In the genomic region with DNA sequence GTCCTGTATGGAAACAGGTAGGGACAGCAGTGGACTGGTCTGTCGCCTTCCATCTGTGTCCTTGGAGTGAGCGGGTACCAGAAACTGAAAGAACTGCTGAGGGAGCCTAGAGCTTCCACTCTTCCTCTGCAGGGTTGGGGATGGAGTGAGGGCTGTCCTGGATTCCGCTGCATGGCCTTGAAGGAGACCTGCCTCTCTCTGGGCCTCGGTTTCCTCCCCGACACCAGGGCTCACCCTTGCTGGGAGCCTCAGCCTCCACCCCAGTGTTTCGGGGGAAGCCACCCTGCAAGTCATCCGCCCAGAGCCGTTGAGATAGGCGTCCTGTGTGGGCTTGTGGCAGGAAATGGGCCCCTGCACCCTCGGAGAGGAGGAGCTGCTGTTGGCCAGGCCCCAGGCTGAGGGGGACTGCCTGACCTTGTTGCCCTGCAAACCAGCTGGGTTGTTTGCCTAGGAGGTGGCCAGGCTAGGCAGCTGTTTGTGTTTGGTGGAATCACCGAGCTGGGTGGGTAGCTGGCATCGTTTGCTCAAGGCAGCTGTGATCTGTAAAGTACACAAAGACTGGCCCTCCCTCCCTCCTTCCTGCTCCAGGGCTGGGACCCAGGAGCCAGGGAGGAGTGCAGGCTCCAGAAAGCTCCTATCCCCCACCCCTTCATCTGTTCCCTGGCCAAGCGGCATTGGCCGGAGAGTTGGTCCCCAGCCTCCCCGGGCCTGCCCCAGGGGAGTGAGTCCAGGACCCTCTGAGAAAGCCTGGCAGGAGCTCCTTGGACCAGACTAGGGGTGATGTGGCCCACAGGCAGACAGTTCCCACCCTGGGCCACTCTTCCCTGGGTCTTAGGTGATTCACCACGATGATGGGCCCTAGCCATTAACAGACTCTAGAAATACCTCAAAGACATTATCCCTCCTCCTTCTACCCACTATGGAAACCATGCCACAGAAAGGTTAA, we compare ENCODE assay signal across 8 cellular contexts. TPM values are rescaled to one million over a fixed set of nuclear protein-coding genes. Genes with fewer than 3 reads are reported as not detected.
DNase-seq lines count a peak whose midpoint lies in the region; ATAC-seq lines count a peak whose summit lies in the region.

No MANE protein-coding gene starts in this region.

- H2BK5ac ChIP-seq in neuronal stem cell (ENCODE audit: low read length): peak overlapping the region; percentile 30

- H3K9me3 ChIP-seq in neuronal stem cell (replicated peaks in 1 of 2; ENCODE audit: control insufficient read depth in 2 of 2, insufficient read depth in 1 of 2, low read depth in 1 of 2, low read length in 2 of 2): no peaks in the 10 kb centered on the region

- no peak overlapping the region for H2BK12ac ChIP-seq in neuronal stem cell (ENCODE audit: low read length)

- peak overlapping the region; percentile 51 for H2AK5ac ChIP-seq in neuronal stem cell (ENCODE audit: low read depth, low read length)

- H3K27ac ChIP-seq in neuronal stem cell (replicated peaks; ENCODE audit: low read length): no peak overlapping the region

- H3K36me3 ChIP-seq in neuronal stem cell (replicated peaks in 1 of 2; ENCODE audit: control insufficient read depth in 2 of 2, insufficient read depth in 2 of 2, low read length in 2 of 2): no peaks in the 10 kb centered on the region

- ATAC-seq in GM18873 (IDR thresholded peaks at IDR 0.05; ENCODE audit: low FRiP score, unreplicated experiment) (peak; percentile 34), HG03432 (IDR thresholded peaks at IDR 0.05; ENCODE audit: unreplicated experiment) (peak; percentile 55), HG02938 (IDR thresholded peaks at IDR 0.05; ENCODE audit: unreplicated experiment) (no peak)

- no peak overlapping the region for H3K4me2 ChIP-seq in neuronal stem cell (ENCODE audit: insufficient read depth, low read length, poor library complexity, severe bottlenecking)

- peaks cover 0 to 60% (median 46%) of the 10 kb centered on the region in 3 experiments for H3K27me3 ChIP-seq in neuronal stem cell (ENCODE audit: control insufficient read depth in 3 of 3, insufficient read depth in 3 of 3, low read depth in 1 of 3, low read length in 3 of 3)

- peak overlapping the region; percentile 86 for H3K14ac ChIP-seq in neuronal stem cell (ENCODE audit: low read length)

- peak overlapping the region; percentile 76 for H2AFZ ChIP-seq in neuronal stem cell (ENCODE audit: low read length)

- H3K79me1 ChIP-seq in neuronal stem cell (ENCODE audit: low read depth, low read length): no peaks in the 10 kb centered on the region

- no peak overlapping the region for H3K4ac ChIP-seq in neuronal stem cell (ENCODE audit: low read length)

- peak overlapping the region; percentile 12 for H3K23ac ChIP-seq in neuronal stem cell (ENCODE audit: low read depth, low read length, poor library complexity)

- no peak overlapping the region for H4K8ac ChIP-seq in neuronal stem cell (ENCODE audit: low read depth, low read length)

- DNase-seq in T1000 (lab: John Stamatoyannopoulos, UW) (peak; percentile 97), neuronal stem cell (ENCODE audit: low spot score) (no peak), medulla oblongata (ENCODE audit: extremely low spot score) (no peak), NCI-H446 (lab: John Stamatoyannopoulos, UW) (no peak)
- DNase-seq in central memory CD4-positive, alpha-beta T cell: peak; percentile 79

- H2BK120ac ChIP-seq in neuronal stem cell (ENCODE audit: low read depth, low read length): no peak overlapping the region

- peaks cover 8 to 16% of the 10 kb centered on the region in 2 donors for H3K4me1 ChIP-seq in neuronal stem cell (ENCODE audit: control insufficient read depth in 2 of 2, insufficient read depth in 1 of 2, low read depth in 1 of 2, low read length in 2 of 2)

- H3K4me3 ChIP-seq in neuronal stem cell (ENCODE audit: low read length in 2 of 2): peak overlapping the region in 1 of 2 donors; percentile 70

- peak overlapping the region; percentile 84 for H3K18ac ChIP-seq in neuronal stem cell (ENCODE audit: low read length)

- peak overlapping the region; percentile 16 for H2BK15ac ChIP-seq in neuronal stem cell (ENCODE audit: low read length)

- peak overlapping the region; percentile 82 for H3K9ac ChIP-seq in neuronal stem cell (ENCODE audit: low read depth, low read length, poor library complexity)

- no CpG with 5 or more reads among the region's 16 CpGs for WGBS in neuronal stem cell (ENCODE audit: extremely low coverage in 2 of 2, insufficient read length in 2 of 2, insufficient replicate concordance in 1 of 2), 2 donors

- H4K91ac ChIP-seq in neuronal stem cell (ENCODE audit: low read depth, low read length, poor library complexity): no peak overlapping the region

RNA-seq across cellular contexts. Expression of gene RAB37, which starts 1.3 kb away (rescaled TPM):
- 1.6 TPM for polyA plus RNA-seq in neuronal stem cell (2013, experiment 1 of 2)
- polyA plus RNA-seq in neuronal stem cell (2013, experiment 2 of 2): 1.4 TPM

RNA-seq across cellular contexts. Expression of gene NHERF1, which starts 10.1 kb away (rescaled TPM):
- polyA plus RNA-seq in neuronal stem cell (2013, experiment 1 of 2): 67.4 TPM
- 67.1 TPM for polyA plus RNA-seq in neuronal stem cell (2013, experiment 2 of 2)

RNA-seq across cellular contexts. Expression of gene CD300LF, which starts 25.6 kb away (rescaled TPM):
- not detected for polyA plus RNA-seq in neuronal stem cell (2013, experiment 1 of 2)
- not detected for polyA plus RNA-seq in neuronal stem cell (2013, experiment 2 of 2)

RNA-seq across cellular contexts. Expression of gene NAT9, which starts 37.8 kb away (rescaled TPM):
- polyA plus RNA-seq in neuronal stem cell (2013, experiment 1 of 2): 38.7 TPM
- polyA plus RNA-seq in neuronal stem cell (2013, experiment 2 of 2): 39.5 TPM

Comparison
In these comparisons a context has a peak if more than half of its experiments do, and no peak if none do; other contexts are left out.
1. DNase-seq: peak in T1000 (single experiment) and central memory CD4-positive, alpha-beta T cell (single experiment); none in neuronal stem cell (single experiment), medulla oblongata (single experiment) and NCI-H446 (0 of 2).